In genomic region chr1:26171084-26172072, GRCh38 we compare ENCODE assay signal across 9 cellular contexts. TPM values are rescaled to one million over a fixed set of nuclear protein-coding genes. Genes with fewer than 3 reads are reported as not detected.
DNase-seq lines count a peak whose midpoint lies in the region; ATAC-seq lines count a peak whose summit lies in the region.
"Had no signal": no experiment of that assay in that cellular context is flagged by ENCODE, and none has a peak within 500 bp of the region (broad histone marks: within the 10 kb centered on the region; RNA-seq: fewer than 3 reads in every experiment).

Gene ZNF593OS, minus strand, starts transcription at chr1:26171832. Its CDS starts 171 bp downstream, at chr1:26171661.

- H3K27ac Mint-ChIP-seq in activated naive CD4-positive, alpha-beta T cell treated with anti-CD3 and anti-CD28 coated beads, Interleukin-2, amount 10 ng/mL, durations not matched to agents 7 days and 5 days: no peak within 1 kb of the TSS
- no peak within 1 kb of the TSS for H3K27ac Mint-ChIP-seq in activated CD4-positive, alpha-beta memory T cell treated with anti-CD3 and anti-CD28 coated beads, Interleukin-2, amount 10 ng/mL, durations not matched to agents 7 days and 5 days

- H3K9ac ChIP-seq in iPS-18a (ENCODE audit: low read length): peak within 1 kb of the TSS; percentile 76
- H3K9ac ChIP-seq in subcutaneous abdominal adipose tissue (ENCODE audit: low read length in 5 of 5): peak within 1 kb of the TSS in 2 of 5 donors; percentile 94 to 95

- no peaks in the 10 kb centered on the region for H3K9me3 Mint-ChIP-seq in activated naive CD4-positive, alpha-beta T cell treated with anti-CD3 and anti-CD28 coated beads, Interleukin-2, amount 10 ng/mL, durations not matched to agents 7 days and 5 days
- no peaks in the 10 kb centered on the region for H3K9me3 Mint-ChIP-seq in activated CD4-positive, alpha-beta memory T cell treated with anti-CD3 and anti-CD28 coated beads, Interleukin-2, amount 10 ng/mL, durations not matched to agents 7 days and 5 days

- H3K36me3 Mint-ChIP-seq in activated naive CD4-positive, alpha-beta T cell treated with anti-CD3 and anti-CD28 coated beads, Interleukin-2, amount 10 ng/mL, durations not matched to agents 7 days and 5 days: no peaks in the 10 kb centered on the region
- no peaks in the 10 kb centered on the region for H3K36me3 Mint-ChIP-seq in activated CD4-positive, alpha-beta memory T cell treated with anti-CD3 and anti-CD28 coated beads, Interleukin-2, amount 10 ng/mL, durations not matched to agents 7 days and 5 days (ENCODE audit: low read depth)

- DNase-seq in activated naive CD4-positive, alpha-beta T cell treated with anti-CD3 and anti-CD28 coated beads, Interleukin-2, amount 10 ng/mL, durations not matched to agents 7 days and 5 days: no peak
- no peak for DNase-seq in activated naive CD4-positive, alpha-beta T cell treated with Interleukin-2 at 50 U/mL for 16 hours
- no peak for DNase-seq in activated CD4-positive, alpha-beta memory T cell treated with anti-CD3 and anti-CD28 coated beads, Interleukin-2, amount 10 ng/mL, durations not matched to agents 7 days and 5 days
- no peak for DNase-seq in NK-92 treated with Interleukin-12 subunit alpha and Interleukin-12 subunit beta, amount 100 ng/mL, for 24 hours (lab: John Stamatoyannopoulos, UW)

- H3K36me3 ChIP-seq in iPS-18a (ENCODE audit: control insufficient read depth, low read depth, low read length): no peaks in the 10 kb centered on the region
- peaks cover 0 to 5% (median 0%) of the 10 kb centered on the region in 5 donors for H3K36me3 ChIP-seq in subcutaneous abdominal adipose tissue (ENCODE audit: control insufficient read depth in 5 of 5, insufficient read depth in 5 of 5, low read length in 5 of 5)

- CTCF ChIA-PET in activated naive CD4-positive, alpha-beta T cell treated with anti-CD3 and anti-CD28 coated beads, Interleukin-2, amount 10 ng/mL, durations not matched to agents 7 days and 5 days (lab: Charles Lee): interaction anchor here (0.6 to 3.8 kb wide), 7 partner anchors 26 to 246 kb away, joined by 3 to 36 read pairs (median 4); partner anchors contain the start of gene CEP85
- CTCF ChIA-PET in activated CD4-positive, alpha-beta memory T cell treated with anti-CD3 and anti-CD28 coated beads, Interleukin-2, amount 10 ng/mL, durations not matched to agents 7 days and 5 days (lab: Charles Lee): interaction anchor here (0.6 to 3.6 kb wide), 4 partner anchors 14 to 62 kb away, joined by 3 to 37 read pairs (median 22); partner anchors contain the start of genes CEP85 and FAM110D

- no peaks in the 10 kb centered on the region for H3K9me3 ChIP-seq in iPS-18a (ENCODE audit: control insufficient read depth, low read depth, low read length)
- no peaks in the 10 kb centered on the region for H3K9me3 ChIP-seq in subcutaneous abdominal adipose tissue (ENCODE audit: control insufficient read depth in 5 of 5, low read length in 5 of 5)

- H3K4me1 ChIP-seq in iPS-18a (ENCODE audit: control insufficient read depth, low read depth, low read length) (peaks cover 10% of the 10 kb centered on the region), subcutaneous abdominal adipose tissue (ENCODE audit: control insufficient read depth in 5 of 5, insufficient read depth in 5 of 5, low read length in 5 of 5) (peaks cover 2 to 21% (median 18%) of the 10 kb centered on the region in 5 donors)

- H3K27me3 ChIP-seq in iPS-18a (ENCODE audit: control insufficient read depth, insufficient read depth, low read length) (peaks cover 4% of the 10 kb centered on the region), subcutaneous abdominal adipose tissue (ENCODE audit: control insufficient read depth in 5 of 5, insufficient read depth in 4 of 5, low read length in 5 of 5) (no peaks in the 10 kb centered on the region)

- peak within 1 kb of the TSS; percentile 85 for H3K4me3 Mint-ChIP-seq in activated naive CD4-positive, alpha-beta T cell treated with anti-CD3 and anti-CD28 coated beads, Interleukin-2, amount 10 ng/mL, durations not matched to agents 7 days and 5 days
- peak within 1 kb of the TSS; percentile 83 for H3K4me3 Mint-ChIP-seq in activated CD4-positive, alpha-beta memory T cell treated with anti-CD3 and anti-CD28 coated beads, Interleukin-2, amount 10 ng/mL, durations not matched to agents 7 days and 5 days

- H3K27me3 Mint-ChIP-seq in activated naive CD4-positive, alpha-beta T cell treated with anti-CD3 and anti-CD28 coated beads, Interleukin-2, amount 10 ng/mL, durations not matched to agents 7 days and 5 days: peaks cover 20% of the 10 kb centered on the region
- H3K27me3 Mint-ChIP-seq in activated CD4-positive, alpha-beta memory T cell treated with anti-CD3 and anti-CD28 coated beads, Interleukin-2, amount 10 ng/mL, durations not matched to agents 7 days and 5 days: no peaks in the 10 kb centered on the region

- no peak for ATAC-seq in HG03097 (IDR thresholded peaks at IDR 0.05; ENCODE audit: low FRiP score, unreplicated experiment)
- ATAC-seq in HG03457 (IDR thresholded peaks at IDR 0.05; ENCODE audit: unreplicated experiment): no peak

- H3K27ac ChIP-seq in iPS-18a (ENCODE audit: low read length): no peak within 1 kb of the TSS
- no peak within 1 kb of the TSS for H3K27ac ChIP-seq in subcutaneous abdominal adipose tissue (ENCODE audit: low read depth, low read length)

- H3K4me3 ChIP-seq in iPS-18a (ENCODE audit: low read length) (peak within 1 kb of the TSS; percentile 79), subcutaneous abdominal adipose tissue (ENCODE audit: low read depth in 1 of 5, low read length in 5 of 5) (peak within 1 kb of the TSS in 3 of 5 donors; percentile 77 to 91 (median 89))

- POLR2A ChIA-PET in activated CD4-positive, alpha-beta memory T cell treated with anti-CD3 and anti-CD28 coated beads, Interleukin-2, amount 10 ng/mL, durations not matched to agents 7 days and 5 days (lab: Charles Lee): interaction anchor here (3.0 to 4.6 kb wide), 2 partner anchors 31 to 63 kb away, joined by 17 to 46 read pairs; partner anchors contain the start of gene CEP85

- H3K4me1 Mint-ChIP-seq in activated naive CD4-positive, alpha-beta T cell treated with anti-CD3 and anti-CD28 coated beads, Interleukin-2, amount 10 ng/mL, durations not matched to agents 7 days and 5 days: peaks cover 27% of the 10 kb centered on the region
- H3K4me1 Mint-ChIP-seq in activated CD4-positive, alpha-beta memory T cell treated with anti-CD3 and anti-CD28 coated beads, Interleukin-2, amount 10 ng/mL, durations not matched to agents 7 days and 5 days: peaks cover 21% of the 10 kb centered on the region

RNA-seq across cellular contexts. Expression of gene ZNF593OS, which starts in this region (rescaled TPM):
- total RNA-seq in activated CD4-positive, alpha-beta memory T cell treated with anti-CD3 and anti-CD28 coated beads, Interleukin-2, amount 10 ng/mL, durations not matched to agents 7 days and 5 days: not detected
- total RNA-seq: G401 had no signal
